ENCODE assay signal across 20 cellular contexts in the genomic region with DNA sequence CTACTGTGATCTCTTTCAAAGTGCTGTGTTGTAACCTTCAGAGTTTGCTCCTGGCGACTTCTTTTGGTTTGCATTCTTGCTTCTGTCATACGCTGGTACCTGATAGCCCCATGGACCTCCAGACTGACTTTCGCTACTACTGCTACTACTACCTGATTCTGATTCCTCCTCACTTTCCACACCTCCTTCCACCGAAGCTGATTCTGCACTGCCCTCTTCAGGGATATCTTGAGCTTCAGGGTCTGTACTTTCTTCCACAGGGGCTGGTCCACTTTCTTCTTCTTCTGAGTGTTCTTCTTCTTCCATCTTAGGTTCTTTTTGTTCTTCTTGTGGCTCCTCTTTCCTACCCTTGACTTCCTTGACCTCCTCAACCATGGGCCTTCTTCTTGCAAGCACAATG.
DNase-seq lines count a peak whose midpoint lies in the region; ATAC-seq and TF ChIP-seq lines count a peak whose summit lies in the region.
"Had no signal": no experiment of that assay in that cellular context is flagged by ENCODE, and none has a peak within 500 bp of the region (broad histone marks: within the 10 kb centered on the region; RNA-seq: fewer than 3 reads in every experiment).

No MANE protein-coding gene starts in this region.

- H3K9me3 ChIP-seq in Caco-2 (no peaks in the 10 kb centered on the region), iPS DF 6.9 (ENCODE audit: control insufficient read depth, insufficient read depth, low read length) (no peaks in the 10 kb centered on the region), gastroesophageal sphincter (no peaks in the 10 kb centered on the region)
- H3K9me3 ChIP-seq: BLaER1 treated with 17β-estradiol and CSF1 and Interleukin-3, amounts not matched to agents 10 nM and 100 nM had no signal

- intact Hi-C loops in Caco-2 (cut with micrococcal nuclease; ENCODE audit: unreplicated experiment), result loop anchor here (1.0 to 10.0 kb wide), 5 partner anchors 207 to 994 kb away; no protein-coding TSS in a partner anchor

- H3K36me3 ChIP-seq in Caco-2 (ENCODE audit: control insufficient read depth, insufficient read depth, low read length) (no peaks in the 10 kb centered on the region), iPS DF 6.9 (ENCODE audit: control insufficient read depth, insufficient read depth, low read length) (no peaks in the 10 kb centered on the region), gastroesophageal sphincter (no peaks in the 10 kb centered on the region)
- H3K36me3 ChIP-seq: BLaER1 treated with 17β-estradiol and CSF1 and Interleukin-3, amounts not matched to agents 10 nM and 100 nM; brain microvascular endothelial cell; heart left ventricle had no signal

- H3K27me3 Mint-ChIP-seq in Caco-2 (ENCODE audit: insufficient read depth, unreplicated experiment), result peaks cover 7% of the 10 kb centered on the region
- H3K27me3 Mint-ChIP-seq in type B pancreatic cell, result no peaks in the 10 kb centered on the region

- no peak overlapping the region for H3K4me3 Mint-ChIP-seq in Caco-2 (ENCODE audit: unreplicated experiment)
- no peak overlapping the region for H3K4me3 Mint-ChIP-seq in type B pancreatic cell

- H3K4me1 ChIP-seq in Caco-2 (no peaks in the 10 kb centered on the region), iPS DF 6.9 (ENCODE audit: control insufficient read depth, insufficient read depth, low read length) (no peaks in the 10 kb centered on the region), gastroesophageal sphincter (no peaks in the 10 kb centered on the region)
- H3K4me1 ChIP-seq: BLaER1 treated with 17β-estradiol and CSF1 and Interleukin-3, amounts not matched to agents 10 nM and 100 nM; heart left ventricle had no signal

- no peaks in the 10 kb centered on the region for H3K36me3 Mint-ChIP-seq in Caco-2 (ENCODE audit: insufficient read depth, unreplicated experiment)
- no peaks in the 10 kb centered on the region for H3K36me3 Mint-ChIP-seq in type B pancreatic cell

- ATAC-seq in gastroesophageal sphincter, result no peak
- no peak for ATAC-seq in HG02571 (IDR thresholded peaks at IDR 0.05; ENCODE audit: unreplicated experiment)
- ATAC-seq: heart left ventricle had no signal

- H3K9me3 Mint-ChIP-seq in Caco-2 (ENCODE audit: unreplicated experiment) (no peaks in the 10 kb centered on the region), type B pancreatic cell (peaks cover 5% of the 10 kb centered on the region)

- CTCF ChIA-PET in Caco-2 (lab: Charles Lee), result interaction anchor here (0.8 to 1.6 kb wide), 3 partner anchors 207 to 991 kb away, joined by 4 to 8 read pairs (median 7); no protein-coding TSS in a partner anchor

- H3K27ac ChIP-seq in iPS DF 6.9 (ENCODE audit: low read length) (no peak overlapping the region), gastroesophageal sphincter (no peak overlapping the region)
- H3K27ac ChIP-seq: BLaER1 treated with 17β-estradiol and CSF1 and Interleukin-3, amounts not matched to agents 10 nM and 100 nM; brain microvascular endothelial cell; heart left ventricle had no signal

- H3K27ac Mint-ChIP-seq in Caco-2 (ENCODE audit: unreplicated experiment) (no peak overlapping the region), type B pancreatic cell (no peak overlapping the region)

- TF ChIP-seq CTCF in Caco-2 (IDR thresholded peaks at IDR 0.05; ENCODE audit: insufficient read depth in 1 of 2, low read depth in 1 of 2, low read length in 1 of 2, severe bottlenecking in 1 of 2, unreplicated experiment in 1 of 2) (peak in 1 of 2 experiments; percentile 58), gastroesophageal sphincter (IDR thresholded peaks at IDR 0.05) (no peak), type B pancreatic cell (conservative IDR thresholded peaks at IDR 0.05) (no peak)

- no TSS peak for BruUV-seq in Caco-2 (replicated peaks; lab: Mats Ljungman, UMichigan)

- no peak for TF ChIP-seq POLR2A in gastroesophageal sphincter (IDR thresholded peaks at IDR 0.05)

- WGBS in iPS DF 6.9 (ENCODE audit: insufficient coverage, insufficient read length), result no CpG with 5 or more reads among the region's 4 CpGs
- 77 to 80% methylated on average over 4 of the region's 4 CpGs for WGBS in gastroesophageal sphincter (ENCODE audit: low coverage in 1 of 2), 2 donors

- no peaks in the 10 kb centered on the region; the same call in 1 of the 2 replicates for H3K27me3 ChIP-seq in Caco-2 (replicated peaks; ENCODE audit: control insufficient read depth, insufficient read depth, low read length)
- H3K27me3 ChIP-seq in iPS DF 6.9 (ENCODE audit: control insufficient read depth, insufficient read depth, low read length), result no peaks in the 10 kb centered on the region
- no peaks in the 10 kb centered on the region for H3K27me3 ChIP-seq in gastroesophageal sphincter
- H3K27me3 ChIP-seq: BLaER1 treated with 17β-estradiol and CSF1 and Interleukin-3, amounts not matched to agents 10 nM and 100 nM; brain microvascular endothelial cell; heart left ventricle had no signal

- POLR2A ChIA-PET in Caco-2 (lab: Charles Lee), result no interaction called here

- H3K4me3 ChIP-seq in Caco-2 (ENCODE audit: low read depth, low read length) (no peak overlapping the region), iPS DF 6.9 (ENCODE audit: low read length) (no peak overlapping the region), gastroesophageal sphincter (no peak overlapping the region)
- H3K4me3 ChIP-seq: BLaER1 treated with 17β-estradiol and CSF1 and Interleukin-3, amounts not matched to agents 10 nM and 100 nM; heart left ventricle had no signal

- TF ChIP-seq EP300 in gastroesophageal sphincter (IDR thresholded peaks at IDR 0.05), result no peak

- H3K4me1 Mint-ChIP-seq in Caco-2 (ENCODE audit: low read depth, unreplicated experiment), result peaks cover 7% of the 10 kb centered on the region
- no peaks in the 10 kb centered on the region for H3K4me1 Mint-ChIP-seq in type B pancreatic cell (ENCODE audit: unreplicated experiment)

- peak; percentile 47 to 59 for DNase-seq in Caco-2
- DNase-seq in HK-2 (ENCODE audit: unreplicated experiment), result peak; percentile 2
- DNase-seq in UCSD-AML1 (lab: John Stamatoyannopoulos, UW; ENCODE audit: unreplicated experiment), result peak; percentile 4
- peak; percentile 18 for DNase-seq in iPS DF 6.9 (ENCODE audit: low read depth, low spot score)
- DNase-seq in stimulated activated CD4-positive, alpha-beta T cell treated with anti-CD3 and anti-CD28 coated beads, Interleukin-4, amount 100 ng/mL, for 1 hour, result no peak
- no peak for DNase-seq in type B pancreatic cell (ENCODE audit: extremely low spot score, unreplicated experiment)
- DNase-seq: activated effector memory CD4-positive, alpha-beta T cell treated with anti-CD3 and anti-CD28 coated beads, Interleukin-2, amount 50 U/mL, for 16 hours; brain microvascular endothelial cell; cortex of kidney; heart left ventricle; Kasumi-1; NCI-H1105; NCI-H510A treated with DMSO at 0.1 percent for 48 hours; nucleus accumbens; retina; stimulated activated CD4-positive, alpha-beta T cell treated with anti-CD3 and anti-CD28 coated beads, Interleukin-12 subunit alpha, Interleukin-12 subunit beta, amount 100 ng/mL, for 4 hours; T-helper 1 cell had no signal

Comparison
In these comparisons a context has a peak if more than half of its experiments do, and no peak if none do; other contexts are left out.
1. DNase-seq: peak in Caco-2 (2 of 2), HK-2 (single experiment), UCSD-AML1 (single experiment) and iPS DF 6.9 (single experiment); none in stimulated activated CD4-positive, alpha-beta T cell treated with anti-CD3 and anti-CD28 coated beads, Interleukin-4, amount 100 ng/mL, for 1 hour (single experiment) and type B pancreatic cell (single experiment).